Comparison of ENCODE assay signal across 18 cellular contexts in genomic region chr14:21089877-21090193, GRCh38. TPM values are rescaled to one million over a fixed set of nuclear protein-coding genes. Genes with fewer than 3 reads are reported as not detected.
DNase-seq lines count a peak whose midpoint lies in the region; ATAC-seq, FAIRE-seq and TF ChIP-seq lines count a peak whose summit lies in the region.
"Had no signal": no experiment of that assay in that cellular context is flagged by ENCODE, and none has a peak within 500 bp of the region (broad histone marks: within the 10 kb centered on the region; RNA-seq: fewer than 3 reads in every experiment).

No MANE protein-coding gene starts in this region.

- H3K27me3 Mint-ChIP-seq in stimulated activated naive CD8-positive, alpha-beta T cell treated with anti-CD3 and anti-CD28 coated beads, Interleukin-15, Interleukin-2, amounts not matched to agents 100 ng/mL and 50 ng/mL, for 24 hours: no peaks in the 10 kb centered on the region
- H3K27me3 Mint-ChIP-seq in stimulated activated naive CD8-positive, alpha-beta T cell treated with anti-CD3 and anti-CD28 coated beads, Interleukin-15, amount 100 ng/mL, for 72 hours: no peaks in the 10 kb centered on the region
- no peaks in the 10 kb centered on the region for H3K27me3 Mint-ChIP-seq in effector memory CD8-positive, alpha-beta T cell

- H3K4me3 ChIP-seq in neutrophil (ENCODE audit: low read depth in 1 of 2, low read length in 1 of 2) (no peak overlapping the region), mucosa of descending colon (no peak overlapping the region)
- H3K4me3 ChIP-seq: PC-9 had no signal

- FAIRE-seq in GM19239 (lab: Jason Lieb, UNC): no peak
- FAIRE-seq: A204.1, D721Med, GM12892 had no signal

- H3K4me1 ChIP-seq in neutrophil (ENCODE audit: control insufficient read depth in 1 of 2, insufficient read depth in 1 of 2, low read depth in 1 of 2, low read length in 1 of 2) (peaks cover 40 to 54% of the 10 kb centered on the region in 2 experiments), mucosa of descending colon (ENCODE audit: low read depth) (peaks cover 26% of the 10 kb centered on the region)

- H3K36me3 ChIP-seq in neutrophil (peaks cover 40% of the 10 kb centered on the region), mucosa of descending colon (ENCODE audit: low read depth) (no peaks in the 10 kb centered on the region)

- peaks cover 28% of the 10 kb centered on the region for H3K4me1 Mint-ChIP-seq in stimulated activated naive CD8-positive, alpha-beta T cell treated with anti-CD3 and anti-CD28 coated beads, Interleukin-15, Interleukin-2, amounts not matched to agents 100 ng/mL and 50 ng/mL, for 24 hours (ENCODE audit: low read depth)
- peaks cover 27% of the 10 kb centered on the region for H3K4me1 Mint-ChIP-seq in stimulated activated naive CD8-positive, alpha-beta T cell treated with anti-CD3 and anti-CD28 coated beads, Interleukin-15, amount 100 ng/mL, for 72 hours
- H3K4me1 Mint-ChIP-seq in effector memory CD8-positive, alpha-beta T cell (ENCODE audit: low read depth in 2 of 2): peaks cover 18 to 25% of the 10 kb centered on the region in 2 donors

- intact Hi-C loops in mucosa of descending colon (cut with DNase I, micrococcal nuclease): loop anchor here in 1 of 2 donors (10.0 kb wide), 1 partner anchor 75 kb away; no protein-coding TSS in a partner anchor

- H3K4me3 Mint-ChIP-seq in stimulated activated naive CD8-positive, alpha-beta T cell treated with anti-CD3 and anti-CD28 coated beads, Interleukin-15, Interleukin-2, amounts not matched to agents 100 ng/mL and 50 ng/mL, for 24 hours: no peak overlapping the region
- no peak overlapping the region for H3K4me3 Mint-ChIP-seq in stimulated activated naive CD8-positive, alpha-beta T cell treated with anti-CD3 and anti-CD28 coated beads, Interleukin-15, amount 100 ng/mL, for 72 hours
- H3K4me3 Mint-ChIP-seq in effector memory CD8-positive, alpha-beta T cell: no peak overlapping the region

- no peak for DNase-seq in stimulated activated naive CD8-positive, alpha-beta T cell treated with anti-CD3 and anti-CD28 coated beads, Interleukin-15, amount 100 ng/mL, for 72 hours
- DNase-seq in effector memory CD8-positive, alpha-beta T cell: no peak
- DNase-seq in mucosa of descending colon: no peak
- DNase-seq in activated gamma-delta T cell treated with Interleukin-2 at 50 U/mL for 16 hours: no peak
- DNase-seq in GM19239 (ENCODE audit: insufficient read length, low spot score): no peak
- DNase-seq: GOT3, NCI-H1048, NCI-H446 treated with DMSO at 0.1 percent for 48 hours, NCI-H748 treated with DMSO at 0.1 percent for 48 hours, PC-9 had no signal

- H3K27ac ChIP-seq in neutrophil: peak overlapping the region; percentile 97
- H3K27ac ChIP-seq: C4-2B, HL-60, PC-9 had no signal

- no peak for ATAC-seq in stimulated activated naive CD8-positive, alpha-beta T cell treated with anti-CD3 and anti-CD28 coated beads, Interleukin-15, amount 100 ng/mL, for 72 hours
- no peak for ATAC-seq in effector memory CD8-positive, alpha-beta T cell (replicated peaks)
- no peak for ATAC-seq in mucosa of descending colon
- ATAC-seq in GM19463 (IDR thresholded peaks at IDR 0.05; ENCODE audit: unreplicated experiment): no peak

- no peak for TF ChIP-seq CTCF in neutrophil (IDR thresholded peaks at IDR 0.05)
- no peak for TF ChIP-seq CTCF in mucosa of descending colon (IDR thresholded peaks at IDR 0.05)

- peak overlapping the region; percentile 36 for H3K27ac Mint-ChIP-seq in stimulated activated naive CD8-positive, alpha-beta T cell treated with anti-CD3 and anti-CD28 coated beads, Interleukin-15, Interleukin-2, amounts not matched to agents 100 ng/mL and 50 ng/mL, for 24 hours
- no peak overlapping the region for H3K27ac Mint-ChIP-seq in stimulated activated naive CD8-positive, alpha-beta T cell treated with anti-CD3 and anti-CD28 coated beads, Interleukin-15, amount 100 ng/mL, for 72 hours
- H3K27ac Mint-ChIP-seq in effector memory CD8-positive, alpha-beta T cell: peak overlapping the region; percentile 95 to 97

- H3K9me3 ChIP-seq in neutrophil (no peaks in the 10 kb centered on the region), mucosa of descending colon (no peaks in the 10 kb centered on the region)

- H3K36me3 Mint-ChIP-seq in stimulated activated naive CD8-positive, alpha-beta T cell treated with anti-CD3 and anti-CD28 coated beads, Interleukin-15, Interleukin-2, amounts not matched to agents 100 ng/mL and 50 ng/mL, for 24 hours (ENCODE audit: low read depth): peaks cover 6% of the 10 kb centered on the region
- peaks cover 29% of the 10 kb centered on the region for H3K36me3 Mint-ChIP-seq in effector memory CD8-positive, alpha-beta T cell (ENCODE audit: insufficient read depth)

- no peaks in the 10 kb centered on the region for H3K9me3 Mint-ChIP-seq in stimulated activated naive CD8-positive, alpha-beta T cell treated with anti-CD3 and anti-CD28 coated beads, Interleukin-15, Interleukin-2, amounts not matched to agents 100 ng/mL and 50 ng/mL, for 24 hours
- no peaks in the 10 kb centered on the region for H3K9me3 Mint-ChIP-seq in stimulated activated naive CD8-positive, alpha-beta T cell treated with anti-CD3 and anti-CD28 coated beads, Interleukin-15, amount 100 ng/mL, for 72 hours
- H3K9me3 Mint-ChIP-seq in effector memory CD8-positive, alpha-beta T cell: no peaks in the 10 kb centered on the region

- peaks cover 7% of the 10 kb centered on the region for H3K27me3 ChIP-seq in neutrophil

RNA-seq across cellular contexts. Expression of gene ZNF219, which starts 8.6 kb away (rescaled TPM):
- 100 to 1,000 TPM in 1 of 3 donors, 10 to 100 TPM in 2; 56.6 to 103 (median 58.2) TPM for total RNA-seq in mucosa of descending colon

RNA-seq across cellular contexts. Expression of gene TMEM253, which starts 11.0 kb away (rescaled TPM):
- 10 to 100 TPM; 20.2 to 46.0 (median 43.9) TPM for total RNA-seq in mucosa of descending colon

RNA-seq across cellular contexts. Expression of gene ARHGEF40, which starts 19.7 kb away (rescaled TPM):
- total RNA-seq in mucosa of descending colon: 10 to 100 TPM; 44.3 to 69.3 (median 47.8) TPM

RNA-seq across cellular contexts. Expression of gene RNASE8, which starts 32.2 kb away (rescaled TPM):
- total RNA-seq in mucosa of descending colon: not detected
- total RNA-seq: PC-9 had no signal

RNA-seq across cellular contexts. Expression of gene RNASE7, which starts 47.7 kb away (rescaled TPM):
- total RNA-seq in mucosa of descending colon: under 1 TPM in 2 of 3 donors, not detected in 1; 0.19 to 0.32 TPM
- total RNA-seq: PC-9 had no signal

Comparison
In these comparisons a context has a peak if more than half of its experiments do, and no peak if none do; other contexts are left out.
1. H3K27ac Mint-ChIP-seq: peak in stimulated activated naive CD8-positive, alpha-beta T cell treated with anti-CD3 and anti-CD28 coated beads, Interleukin-15, Interleukin-2, amounts not matched to agents 100 ng/mL and 50 ng/mL, for 24 hours (single experiment) and effector memory CD8-positive, alpha-beta T cell (2 of 2); none in stimulated activated naive CD8-positive, alpha-beta T cell treated with anti-CD3 and anti-CD28 coated beads, Interleukin-15, amount 100 ng/mL, for 72 hours (0 of 2).